In genomic region chr11:31690041-31690440, GRCh38 we compare ENCODE assay signal across 25 cellular contexts.
DNase-seq lines count a peak whose midpoint lies in the region; TF ChIP-seq lines count a peak whose summit lies in the region.
"Had no signal": no experiment of that assay in that cellular context is flagged by ENCODE, and none has a peak within 500 bp of the region (broad histone marks: within the 10 kb centered on the region; RNA-seq: fewer than 3 reads in every experiment).

No MANE protein-coding gene starts in this region.

- H3K4me1 ChIP-seq in fibroblast of lung (ENCODE audit: control insufficient read depth, extremely low read depth, insufficient read depth, low read length) = no peaks in the 10 kb centered on the region
- H3K4me1 ChIP-seq: gastroesophageal sphincter, psoas muscle had no signal

- H3K36me3 ChIP-seq in fibroblast of lung (ENCODE audit: control insufficient read depth, insufficient read depth, low read length) = no peaks in the 10 kb centered on the region
- H3K36me3 ChIP-seq: gastroesophageal sphincter had no signal

- H3K9me3 ChIP-seq in fibroblast of lung (ENCODE audit: control insufficient read depth, insufficient read depth, low read depth, low read length) = no peaks in the 10 kb centered on the region
- H3K9me3 ChIP-seq: gastroesophageal sphincter, psoas muscle had no signal

- DNase-seq in NCI-H82 (lab: John Stamatoyannopoulos, UW) (peak; percentile 3), NCI-H82 treated with DMSO at 0.1 percent for 48 hours (lab: John Stamatoyannopoulos, UW; ENCODE audit: unreplicated experiment) (no peak), NCI-H69 (lab: John Stamatoyannopoulos, UW) (peak; percentile 81), fibroblast of lung (ENCODE audit: low read depth in 2 of 2) (peak; percentile 23 to 32), stromal cell of bone marrow (ENCODE audit: low read depth) (peak; percentile 46), mesenteric fat pad (ENCODE audit: low spot score) (no peak), CD1c-positive myeloid dendritic cell (ENCODE audit: extremely low spot score) (no peak)
- no peak for DNase-seq in stimulated activated CD8-positive, alpha-beta memory T cell treated with anti-CD3 and anti-CD28 coated beads, Interleukin-4, amount 100 ng/mL, for 48 hours
- DNase-seq: activated CD4-positive, alpha-beta T cell treated with anti-CD3 and anti-CD28 coated beads, Interleukin-2, amount 10 ng/mL, durations not matched to agents 7 days and 5 days; activated CD8-positive, alpha-beta memory T cell treated with anti-CD3 and anti-CD28 coated beads, Interleukin-2, amount 50 U/mL, for 4 hours; activated effector memory CD4-positive, alpha-beta T cell treated with Interleukin-2 at 50 U/mL for 16 hours; amygdala; DMS153; left cardiac atrium; midbrain; NCI-H146; NCI-H510A; OCI-M1; psoas muscle; SIG-M5; small intestine; stimulated activated CD4-positive, alpha-beta T cell treated with anti-CD3 and anti-CD28 coated beads, Interleukin-4, amount 100 ng/mL, for 1 hour; T-cell had no signal

- no peak for TF ChIP-seq CTCF in fibroblast of lung (conservative IDR thresholded peaks at IDR 0.05 in 1 of 2, IDR thresholded peaks at IDR 0.05 in 1 of 2; ENCODE audit: low read depth in 1 of 2, low read length in 2 of 2)

- H3K4me2 ChIP-seq in fibroblast of lung (ENCODE audit: extremely low read depth, insufficient read depth, low read length) = no peak overlapping the region

- H3K9ac ChIP-seq in fibroblast of lung (ENCODE audit: insufficient read depth, low read length) = no peak overlapping the region

- H3K27me3 ChIP-seq in fibroblast of lung (ENCODE audit: control insufficient read depth, insufficient read depth, low read length) = no peaks in the 10 kb centered on the region
- H3K27me3 ChIP-seq: gastroesophageal sphincter had no signal

- no peak overlapping the region for H3K27ac ChIP-seq in fibroblast of lung (ENCODE audit: insufficient read depth, low read length)
- H3K27ac ChIP-seq: C4-2B, gastroesophageal sphincter, psoas muscle had no signal

- H2AFZ ChIP-seq in fibroblast of lung (ENCODE audit: low read length) = no peak overlapping the region

- no peaks in the 10 kb centered on the region for H4K20me1 ChIP-seq in fibroblast of lung (ENCODE audit: control insufficient read depth, extremely low read depth, insufficient read depth, low read length)

- H3K79me2 ChIP-seq in fibroblast of lung (ENCODE audit: control insufficient read depth, insufficient read depth, low read length) = no peaks in the 10 kb centered on the region

- no peak overlapping the region for H3K4me3 ChIP-seq in fibroblast of lung (replicated peaks in 1 of 4; ENCODE audit: control extremely low read depth in 1 of 4, insufficient read depth in 1 of 4, low read depth in 3 of 4, low read length in 4 of 4)
- H3K4me3 ChIP-seq: gastroesophageal sphincter, psoas muscle had no signal

Comparison
In these comparisons a context has a peak if more than half of its experiments do, and no peak if none do; other contexts are left out.
1. DNase-seq: peak in NCI-H82 (single experiment), NCI-H69 (single experiment), fibroblast of lung (2 of 2) and stromal cell of bone marrow (single experiment); none in NCI-H82 treated with DMSO at 0.1 percent for 48 hours (single experiment), mesenteric fat pad (single experiment), CD1c-positive myeloid dendritic cell (single experiment) and stimulated activated CD8-positive, alpha-beta memory T cell treated with anti-CD3 and anti-CD28 coated beads, Interleukin-4, amount 100 ng/mL, for 48 hours (single experiment).